12 cellular contexts compared by ENCODE assay signal in genomic region chr6:170347091-170347490, GRCh38. TPM values are rescaled to one million over a fixed set of nuclear protein-coding genes. Genes with fewer than 3 reads are reported as not detected.
DNase-seq lines count a peak whose midpoint lies in the region; ATAC-seq and TF ChIP-seq lines count a peak whose summit lies in the region.
"Had no signal": no experiment of that assay in that cellular context is flagged by ENCODE, and none has a peak within 500 bp of the region (broad histone marks: within the 10 kb centered on the region; RNA-seq: fewer than 3 reads in every experiment).

No MANE protein-coding gene starts in this region.

- WGBS in GM23248 (ENCODE audit: low coverage in 1 of 2, low lambda C conversion rate in 2 of 2, missing lambda C conversion rate in 2 of 2), 2 experiments: 75 to 78% methylated on average over 4 of the region's 4 CpGs
- WGBS in esophagus muscularis mucosa: 69% methylated on average over 4 of the region's 4 CpGs

- peak; percentile 35 for DNase-seq in activated CD8-positive, alpha-beta T cell treated with anti-CD3 and anti-CD28 coated beads for 36 hours
- no peak for DNase-seq in activated CD8-positive, alpha-beta T cell treated with anti-CD3 and anti-CD28 coated beads, Interleukin-2, amount 10 ng/mL, durations not matched to agents 7 days and 5 days
- peak; percentile 7 for DNase-seq in GM23248
- DNase-seq in osteocyte (ENCODE audit: extremely low spot score, unreplicated experiment): no peak
- DNase-seq in esophagus muscularis mucosa (ENCODE audit: extremely low spot score): no peak
- DNase-seq in NCI-H2171 treated with DMSO at 0.1 percent for 48 hours (lab: John Stamatoyannopoulos, UW): no peak
- DNase-seq: HFFc6, NCI-H1105 treated with DMSO at 0.1 percent for 48 hours had no signal

- H3K27me3 Mint-ChIP-seq in activated CD8-positive, alpha-beta T cell treated with anti-CD3 and anti-CD28 coated beads for 36 hours: no peaks in the 10 kb centered on the region
- no peaks in the 10 kb centered on the region for H3K27me3 Mint-ChIP-seq in activated CD8-positive, alpha-beta T cell treated with anti-CD3 and anti-CD28 coated beads, Interleukin-2, amount 10 ng/mL, durations not matched to agents 7 days and 5 days (ENCODE audit: low read depth)
- no peaks in the 10 kb centered on the region for H3K27me3 Mint-ChIP-seq in osteocyte (ENCODE audit: unreplicated experiment)
- H3K27me3 Mint-ChIP-seq: memory B cell had no signal

- no peak for TF ChIP-seq POLR2A in esophagus muscularis mucosa (IDR thresholded peaks at IDR 0.05; ENCODE audit: low read depth)

- no peak overlapping the region for H3K9ac ChIP-seq in GM23248

- peaks cover 4% of the 10 kb centered on the region; the same call in 1 of the 2 replicates for H4K20me1 ChIP-seq in GM23248 (ENCODE audit: insufficient read depth)

- POLR2A ChIA-PET in activated CD8-positive, alpha-beta T cell treated with anti-CD3 and anti-CD28 coated beads for 36 hours (lab: Charles Lee): no interaction called here
- POLR2A ChIA-PET in activated CD8-positive, alpha-beta T cell treated with anti-CD3 and anti-CD28 coated beads, Interleukin-2, amount 10 ng/mL, durations not matched to agents 7 days and 5 days (lab: Charles Lee): no interaction called here

- no peak overlapping the region for H3K27ac ChIP-seq in GM23248
- no peak overlapping the region for H3K27ac ChIP-seq in esophagus muscularis mucosa (replicated peaks in 1 of 4)

- H3K27me3 ChIP-seq in GM23248 (replicated peaks; ENCODE audit: insufficient read depth): no peaks in the 10 kb centered on the region
- no peaks in the 10 kb centered on the region for H3K27me3 ChIP-seq in esophagus muscularis mucosa

- H3K9me3 ChIP-seq in GM23248 (ENCODE audit: low read depth) (no peaks in the 10 kb centered on the region), esophagus muscularis mucosa (no peaks in the 10 kb centered on the region)

- intact Hi-C loops in activated CD8-positive, alpha-beta T cell treated with anti-CD3 and anti-CD28 coated beads for 36 hours (cut with micrococcal nuclease): no loop called here
- intact Hi-C loops in esophagus muscularis mucosa (cut with DNase I): no loop called here

- no peak overlapping the region for H3K4me2 ChIP-seq in GM23248 (ENCODE audit: unreplicated experiment)

- H3K36me3 ChIP-seq in GM23248 (ENCODE audit: low read depth): peaks cover 23% of the 10 kb centered on the region
- H3K36me3 ChIP-seq in esophagus muscularis mucosa: peaks cover 15 to 63% (median 30%) of the 10 kb centered on the region in 4 donors

- H3F3A ChIP-seq in GM23248 (ENCODE audit: insufficient read depth): peaks cover 7% of the 10 kb centered on the region; the same call in 1 of the 2 replicates

- in situ Hi-C loops in GM23248 (cut with MboI): no loop called here

- H3K9me2 ChIP-seq in GM23248 (ENCODE audit: insufficient read depth): no peaks in the 10 kb centered on the region

- H3K27ac Mint-ChIP-seq in activated CD8-positive, alpha-beta T cell treated with anti-CD3 and anti-CD28 coated beads for 36 hours: peak overlapping the region; percentile 71
- H3K27ac Mint-ChIP-seq in activated CD8-positive, alpha-beta T cell treated with anti-CD3 and anti-CD28 coated beads, Interleukin-2, amount 10 ng/mL, durations not matched to agents 7 days and 5 days: no peak overlapping the region
- peak overlapping the region; percentile 52 for H3K27ac Mint-ChIP-seq in osteocyte (ENCODE audit: unreplicated experiment)
- H3K27ac Mint-ChIP-seq: HFFc6, memory B cell had no signal

- H3K79me2 ChIP-seq in GM23248 (ENCODE audit: insufficient read depth): peaks cover 41% of the 10 kb centered on the region

- no peak overlapping the region for H2AFZ ChIP-seq in GM23248

- H3K4me1 Mint-ChIP-seq in activated CD8-positive, alpha-beta T cell treated with anti-CD3 and anti-CD28 coated beads for 36 hours (ENCODE audit: low read depth): peaks cover 31% of the 10 kb centered on the region
- H3K4me1 Mint-ChIP-seq in activated CD8-positive, alpha-beta T cell treated with anti-CD3 and anti-CD28 coated beads, Interleukin-2, amount 10 ng/mL, durations not matched to agents 7 days and 5 days (ENCODE audit: low read depth): peaks cover 28% of the 10 kb centered on the region
- peaks cover 32% of the 10 kb centered on the region for H3K4me1 Mint-ChIP-seq in osteocyte (ENCODE audit: unreplicated experiment)

- CTCF ChIA-PET in activated CD8-positive, alpha-beta T cell treated with anti-CD3 and anti-CD28 coated beads for 36 hours (lab: Charles Lee): no interaction called here
- CTCF ChIA-PET in activated CD8-positive, alpha-beta T cell treated with anti-CD3 and anti-CD28 coated beads, Interleukin-2, amount 10 ng/mL, durations not matched to agents 7 days and 5 days (lab: Charles Lee): interaction anchor here (1.0 kb wide), 1 partner anchor 170 kb away, joined by 3 read pairs; no protein-coding TSS in a partner anchor

- no peak for TF ChIP-seq CTCF in activated CD8-positive, alpha-beta T cell treated with anti-CD3 and anti-CD28 coated beads for 36 hours (IDR thresholded peaks at IDR 0.05)
- TF ChIP-seq CTCF in osteocyte (IDR thresholded peaks at IDR 0.05) (no peak), esophagus muscularis mucosa (IDR thresholded peaks at IDR 0.05) (no peak)

- peaks cover 12% of the 10 kb centered on the region for H3K9me3 Mint-ChIP-seq in activated CD8-positive, alpha-beta T cell treated with anti-CD3 and anti-CD28 coated beads for 36 hours
- H3K9me3 Mint-ChIP-seq in activated CD8-positive, alpha-beta T cell treated with anti-CD3 and anti-CD28 coated beads, Interleukin-2, amount 10 ng/mL, durations not matched to agents 7 days and 5 days (ENCODE audit: insufficient read depth): peaks cover 14% of the 10 kb centered on the region
- H3K9me3 Mint-ChIP-seq in osteocyte (ENCODE audit: unreplicated experiment): peaks cover 17% of the 10 kb centered on the region

- H3K4me3 Mint-ChIP-seq in activated CD8-positive, alpha-beta T cell treated with anti-CD3 and anti-CD28 coated beads for 36 hours: no peak overlapping the region
- no peak overlapping the region for H3K4me3 Mint-ChIP-seq in activated CD8-positive, alpha-beta T cell treated with anti-CD3 and anti-CD28 coated beads, Interleukin-2, amount 10 ng/mL, durations not matched to agents 7 days and 5 days
- H3K4me3 Mint-ChIP-seq in osteocyte (ENCODE audit: unreplicated experiment): no peak overlapping the region
- H3K4me3 Mint-ChIP-seq: HFFc6, memory B cell had no signal

- peaks cover 10% of the 10 kb centered on the region for H3K4me1 ChIP-seq in GM23248 (ENCODE audit: insufficient read depth)
- H3K4me1 ChIP-seq in esophagus muscularis mucosa: peaks cover 0 to 16% (median 9%) of the 10 kb centered on the region in 4 donors

- peaks cover 52% of the 10 kb centered on the region for H3K36me3 Mint-ChIP-seq in activated CD8-positive, alpha-beta T cell treated with anti-CD3 and anti-CD28 coated beads for 36 hours (ENCODE audit: low read depth)
- peaks cover 64% of the 10 kb centered on the region for H3K36me3 Mint-ChIP-seq in activated CD8-positive, alpha-beta T cell treated with anti-CD3 and anti-CD28 coated beads, Interleukin-2, amount 10 ng/mL, durations not matched to agents 7 days and 5 days (ENCODE audit: low read depth)
- H3K36me3 Mint-ChIP-seq in osteocyte (ENCODE audit: unreplicated experiment): peaks cover 50% of the 10 kb centered on the region

- no peak for TF ChIP-seq EP300 in esophagus muscularis mucosa (IDR thresholded peaks at IDR 0.05)

- peak; percentile 63 for ATAC-seq in activated CD8-positive, alpha-beta T cell treated with anti-CD3 and anti-CD28 coated beads for 36 hours
- ATAC-seq in activated CD8-positive, alpha-beta T cell treated with anti-CD3 and anti-CD28 coated beads, Interleukin-2, amount 10 ng/mL, durations not matched to agents 7 days and 5 days: no peak
- peak; percentile 44 for ATAC-seq in HG03558 (IDR thresholded peaks at IDR 0.05; ENCODE audit: extremely low read depth, unreplicated experiment)
- ATAC-seq in HG02884 (IDR thresholded peaks at IDR 0.05; ENCODE audit: unreplicated experiment): no peak
- ATAC-seq: Panc1 had no signal

- H3K4me3 ChIP-seq in GM23248 (no peak overlapping the region), esophagus muscularis mucosa (no peak overlapping the region)

RNA-seq across cellular contexts. Expression of gene FAM120B, which starts 40.5 kb away (rescaled TPM):
- total RNA-seq in activated CD8-positive, alpha-beta T cell treated with anti-CD3 and anti-CD28 coated beads for 36 hours: 10 to 100 TPM; 19.0 to 19.5 TPM
- total RNA-seq in activated CD8-positive, alpha-beta T cell treated with anti-CD3 and anti-CD28 coated beads, Interleukin-2, amount 10 ng/mL, durations not matched to agents 7 days and 5 days: 10 to 100 TPM; 25.5 to 26.0 TPM
- total RNA-seq in GM23248 (2014; rRNA removed; shearing (Covaris generic)): 12.0 and 17.1 TPM in 2 replicates
- 28.5 and 29.1 TPM in 2 replicates for polyA plus RNA-seq in GM23248 (2016; fragmentation: Nextera tagmentation; extraction: Ambion mirVana)
- total RNA-seq in osteocyte: 34.0 and 36.9 TPM in 2 replicates
- 10 to 100 TPM; 28.1 to 49.0 (median 33.7) TPM for total RNA-seq in esophagus muscularis mucosa

RNA-seq across cellular contexts. Expression of gene DLL1, which starts 56.2 kb away (rescaled TPM):
- total RNA-seq in activated CD8-positive, alpha-beta T cell treated with anti-CD3 and anti-CD28 coated beads for 36 hours: 1 to 10 TPM; 1.9 to 2.4 TPM
- total RNA-seq in activated CD8-positive, alpha-beta T cell treated with anti-CD3 and anti-CD28 coated beads, Interleukin-2, amount 10 ng/mL, durations not matched to agents 7 days and 5 days: 10 to 100 TPM; 10.7 to 12.3 TPM
- 0.38 and 0.86 TPM in 2 replicates for total RNA-seq in GM23248 (2014; rRNA removed; shearing (Covaris generic))
- 0.30 and 0.68 TPM in 2 replicates for polyA plus RNA-seq in GM23248 (2016; fragmentation: Nextera tagmentation; extraction: Ambion mirVana)
- 1.6 and 2.6 TPM in 2 replicates for total RNA-seq in osteocyte
- 1 to 10 TPM; 3.7 to 8.8 (median 6.6) TPM for total RNA-seq in esophagus muscularis mucosa

Comparison
In these comparisons a context has a peak if more than half of its experiments do, and no peak if none do; other contexts are left out.
1. ATAC-seq: peak in activated CD8-positive, alpha-beta T cell treated with anti-CD3 and anti-CD28 coated beads for 36 hours (single experiment) and HG03558 (single experiment); none in activated CD8-positive, alpha-beta T cell treated with anti-CD3 and anti-CD28 coated beads, Interleukin-2, amount 10 ng/mL, durations not matched to agents 7 days and 5 days (single experiment) and HG02884 (single experiment).
2. DNase-seq: peak in activated CD8-positive, alpha-beta T cell treated with anti-CD3 and anti-CD28 coated beads for 36 hours (single experiment) and GM23248 (single experiment); none in activated CD8-positive, alpha-beta T cell treated with anti-CD3 and anti-CD28 coated beads, Interleukin-2, amount 10 ng/mL, durations not matched to agents 7 days and 5 days (single experiment), osteocyte (single experiment), esophagus muscularis mucosa (single experiment) and NCI-H2171 treated with DMSO at 0.1 percent for 48 hours (single experiment).